ENCODE assay signal across 8 cellular contexts in genomic region chr17:4948997-4949320, GRCh38.
DNase-seq lines count a peak whose midpoint lies in the region; ATAC-seq lines count a peak whose summit lies in the region.

No MANE protein-coding gene starts in this region.

- H3K36me3 Mint-ChIP-seq in memory B cell: peaks cover 19% of the 10 kb centered on the region

- H3K27ac Mint-ChIP-seq in memory B cell: peak overlapping the region; percentile 97

- peaks cover 41% of the 10 kb centered on the region for H3K4me1 Mint-ChIP-seq in memory B cell

- peak; percentile 64 for DNase-seq in DMS79 (lab: John Stamatoyannopoulos, UW)
- DNase-seq in DMS79 treated with DMSO at 0.1 percent for 48 hours (lab: John Stamatoyannopoulos, UW): no peak
- peak; percentile 51 for DNase-seq in NCI-H2196 treated with DMSO at 0.1 percent for 48 hours (lab: John Stamatoyannopoulos, UW; ENCODE audit: unreplicated experiment)
- DNase-seq in activated CD4-positive, alpha-beta T cell treated with anti-CD3 and anti-CD28 coated beads for 4 hours: peak; percentile 58 to 74
- peak; percentile 91 for DNase-seq in ecto neural progenitor cell (ENCODE audit: low spot score)
- DNase-seq in memory B cell (ENCODE audit: low spot score in 2 of 2): peak; percentile 73 to 80
- DNase-seq in stimulated activated CD8-positive, alpha-beta memory T cell treated with anti-CD3 and anti-CD28 coated beads, Interleukin-4, amount 100 ng/mL, for 24 hours (ENCODE audit: low read depth): peak; percentile 66

- H3K27me3 Mint-ChIP-seq in memory B cell: no peaks in the 10 kb centered on the region

- H3K4me3 Mint-ChIP-seq in memory B cell: peak overlapping the region; percentile 99

- ATAC-seq in HG02678 (IDR thresholded peaks at IDR 0.05; ENCODE audit: unreplicated experiment): peak; percentile 39
- peak; percentile 57 for ATAC-seq in memory B cell (ENCODE audit: low read depth)

- H3K9me3 Mint-ChIP-seq in memory B cell: no peaks in the 10 kb centered on the region
